Comparison of ENCODE assay signal across 1 cellular context in genomic region chr16:69939821-69940585, GRCh38.
TF ChIP-seq lines count a peak whose summit lies in the region.

No MANE protein-coding gene starts in this region.

TF ChIP-seq in IMR-90, 13 proteins besides CTCF, POLR2A, EP300 and RAD21:
- TF ChIP-seq MXI1 (IDR thresholded peaks at IDR 0.05; ENCODE audit: borderline replicate concordance, low read depth, low read length): no peak
TF ChIP-seq in IMR-90: peak in this region for 0.
